ENCODE assay signal across 8 cellular contexts in the genomic region with DNA sequence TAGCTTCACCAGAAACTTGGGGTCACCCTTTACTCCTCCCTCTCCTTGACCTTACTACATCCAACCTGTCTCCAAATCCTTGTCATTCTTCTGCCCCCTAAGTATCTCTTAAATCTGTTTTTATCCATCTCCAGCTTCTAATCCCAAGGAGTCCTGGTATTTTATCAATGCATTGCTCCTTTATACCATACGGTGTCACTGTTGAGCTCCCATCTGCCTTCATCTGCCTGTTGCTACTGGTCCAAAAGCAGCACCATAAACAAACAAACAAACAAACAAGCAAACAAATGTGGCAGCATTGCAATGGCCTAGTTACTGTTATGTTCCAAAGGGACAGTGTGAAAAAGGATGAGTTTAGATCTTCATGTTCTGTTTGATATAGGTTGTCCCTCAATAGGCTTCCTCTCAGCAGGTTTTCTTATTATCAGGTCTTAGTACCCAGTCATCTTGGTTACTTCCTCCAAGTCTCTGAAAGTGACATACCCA. TPM values are rescaled to one million over a fixed set of nuclear protein-coding genes. Genes with fewer than 3 reads are reported as not detected.
DNase-seq lines count a peak whose midpoint lies in the region; ATAC-seq and TF ChIP-seq lines count a peak whose summit lies in the region.

No MANE protein-coding gene starts in this region.

- peak; percentile 47 for ATAC-seq in HG02885 (IDR thresholded peaks at IDR 0.05; ENCODE audit: poor library complexity, unreplicated experiment)

- H3K36me3 ChIP-seq in NT2/D1 (ENCODE audit: insufficient read depth, insufficient read length, low read length) (peaks cover 26% of the 10 kb centered on the region), liver (ENCODE audit: control insufficient read depth in 4 of 4, insufficient read depth in 3 of 4, low read depth in 1 of 4, low read length in 3 of 4) (peaks cover 0 to 12% (median 2%) of the 10 kb centered on the region in 4 donors)

- H3K27me3 ChIP-seq in NT2/D1 (ENCODE audit: insufficient read depth, insufficient read length), result no peaks in the 10 kb centered on the region
- no peaks in the 10 kb centered on the region for H3K27me3 ChIP-seq in liver (ENCODE audit: control insufficient read depth in 4 of 4, insufficient read depth in 4 of 4, low read length in 3 of 4)

- H3K4me1 Mint-ChIP-seq in chondrocyte (ENCODE audit: low read depth), result no peaks in the 10 kb centered on the region

- peaks cover 4% of the 10 kb centered on the region for H3K36me3 Mint-ChIP-seq in chondrocyte (ENCODE audit: low read depth)

- DNase-seq in NCI-H446 (lab: John Stamatoyannopoulos, UW) (peak; percentile 21 to 47), NCI-H446 treated with DMSO at 0.1 percent for 48 hours (lab: John Stamatoyannopoulos, UW) (no peak), NT2/D1 (ENCODE audit: low read depth, low spot score) (peak; percentile 27), chondrocyte (ENCODE audit: low spot score) (no peak), GDM1 (lab: John Stamatoyannopoulos, UW) (no peak)
- DNase-seq in effector CD4-positive, alpha-beta T cell, result no peak

- no peaks in the 10 kb centered on the region for H3K9me3 Mint-ChIP-seq in chondrocyte (ENCODE audit: low read depth)

- no peak overlapping the region for H3K27ac ChIP-seq in liver (ENCODE audit: low read depth in 1 of 2, low read length in 2 of 2)

- H3K27me3 Mint-ChIP-seq in chondrocyte (ENCODE audit: low read depth), result no peaks in the 10 kb centered on the region

- WGBS in liver, result 0% methylated on average over 1 of the region's 1 CpG

- H3K27ac Mint-ChIP-seq in chondrocyte (ENCODE audit: unreplicated experiment), result no peak overlapping the region

- no peak overlapping the region for H3K4me3 Mint-ChIP-seq in chondrocyte (ENCODE audit: unreplicated experiment)

- no peaks in the 10 kb centered on the region for H3K9me3 ChIP-seq in NT2/D1 (ENCODE audit: insufficient read depth, low read length)
- no peaks in the 10 kb centered on the region for H3K9me3 ChIP-seq in liver (ENCODE audit: control insufficient read depth in 4 of 4, low read length in 3 of 4)

- TF ChIP-seq CTCF in chondrocyte (IDR thresholded peaks at IDR 0.05), result peak; percentile 88
- TF ChIP-seq CTCF in liver (IDR thresholded peaks at IDR 0.05; ENCODE audit: low read depth, low read length, missing input control), result peak; percentile 74

- peak; percentile 94 to 98 for TF ChIP-seq RAD21 in liver (IDR thresholded peaks at IDR 0.05)

- no peaks in the 10 kb centered on the region for H3K4me1 ChIP-seq in NT2/D1 (ENCODE audit: insufficient read depth, insufficient read length)
- no peaks in the 10 kb centered on the region for H3K4me1 ChIP-seq in liver (ENCODE audit: control insufficient read depth in 4 of 4, insufficient read depth in 4 of 4, low read length in 3 of 4)

- H3K9ac ChIP-seq in NT2/D1 (ENCODE audit: insufficient read length, low read depth), result no peak overlapping the region
- no peak overlapping the region for H3K9ac ChIP-seq in liver (ENCODE audit: low read depth in 1 of 2, low read length in 2 of 2)

- H3K4me3 ChIP-seq in NT2/D1 (ENCODE audit: insufficient read length, low read depth) (no peak overlapping the region), liver (ENCODE audit: low read depth in 1 of 3, low read length in 3 of 3) (no peak overlapping the region)

TF ChIP-seq in liver, 16 proteins besides CTCF, POLR2A, EP300 and RAD21:
- TF ChIP-seq ZBTB33 (IDR thresholded peaks at IDR 0.05) (no peak), HNF4A (conservative IDR thresholded peaks at IDR 0.05) (no peak)

RNA-seq across cellular contexts. Expression of gene DNHD1, which starts 34.2 kb away (rescaled TPM):
- 3.8 to 7.4 TPM (median 5.8 TPM) in 3 replicates for total RNA-seq in chondrocyte
- total RNA-seq in liver, result 10 to 100 TPM in 1 of 2 donors, 1 to 10 TPM in 1; 3.8 to 23.6 TPM
- polyA plus RNA-seq in liver, result 1 to 10 TPM; 2.1 to 6.3 TPM

RNA-seq across cellular contexts. Expression of gene TIMM10B, which starts 50.0 kb away (rescaled TPM):
- total RNA-seq in chondrocyte, result 27.4 to 34.1 TPM (median 28.7 TPM) in 3 replicates
- 10 to 100 TPM; 16.9 to 31.9 TPM for total RNA-seq in liver
- 10 to 100 TPM; 16.1 to 16.4 TPM for polyA plus RNA-seq in liver

RNA-seq across cellular contexts. Expression of gene ARFIP2, which starts 50.2 kb away (rescaled TPM):
- total RNA-seq in chondrocyte (57.7 to 61.4 TPM (median 57.7 TPM) in 3 replicates), liver (10 to 100 TPM; 16.2 to 42.0 TPM)
- 10 to 100 TPM; 21.3 to 26.3 TPM for polyA plus RNA-seq in liver

RNA-seq across cellular contexts. Expression of gene TRIM3, which starts 57.6 kb away (rescaled TPM):
- total RNA-seq in chondrocyte (27.2 to 36.9 TPM (median 27.6 TPM) in 3 replicates), liver (10 to 100 TPM in 1 of 2 donors, 1 to 10 TPM in 1; 8.1 to 12.7 TPM)
- polyA plus RNA-seq in liver, result 10 to 100 TPM in 1 of 2 donors, 1 to 10 TPM in 1; 5.2 to 10.1 TPM

Comparison
In these comparisons a context has a peak if more than half of its experiments do, and no peak if none do; other contexts are left out.
1. DNase-seq: peak in NCI-H446 (2 of 2) and NT2/D1 (single experiment); none in NCI-H446 treated with DMSO at 0.1 percent for 48 hours (single experiment), chondrocyte (single experiment), GDM1 (single experiment) and effector CD4-positive, alpha-beta T cell (single experiment).